9 cellular contexts compared by ENCODE assay signal in genomic region chr4:121736735-121737351, GRCh38. TPM values are rescaled to one million over a fixed set of nuclear protein-coding genes. Genes with fewer than 3 reads are reported as not detected.
DNase-seq lines count a peak whose midpoint lies in the region; ATAC-seq and TF ChIP-seq lines count a peak whose summit lies in the region.
"Had no signal": no experiment of that assay in that cellular context is flagged by ENCODE, and none has a peak within 500 bp of the region (broad histone marks: within the 10 kb centered on the region; RNA-seq: fewer than 3 reads in every experiment).

No MANE protein-coding gene starts in this region.

- no peak for ATAC-seq in activated CD4-positive, alpha-beta T cell treated with anti-CD3 and anti-CD28 coated beads for 36 hours
- no peak for ATAC-seq in mucosa of descending colon
- ATAC-seq in HG03439 (IDR thresholded peaks at IDR 0.05; ENCODE audit: unreplicated experiment): no peak

- no peaks in the 10 kb centered on the region for H3K9me3 Mint-ChIP-seq in activated CD4-positive, alpha-beta T cell treated with anti-CD3 and anti-CD28 coated beads for 36 hours (ENCODE audit: low read depth)
- H3K9me3 Mint-ChIP-seq: activated naive CD4-positive, alpha-beta T cell treated with anti-CD3 and anti-CD28 coated beads, Interleukin-2, amount 50 U/mL, for 24 hours had no signal

- no peaks in the 10 kb centered on the region for H3K9me2 ChIP-seq in OCI-LY7 (ENCODE audit: insufficient read depth, low read length)

- H2AFZ ChIP-seq in OCI-LY7 (ENCODE audit: low read length): no peak overlapping the region

- no peak overlapping the region for H3K27ac ChIP-seq in OCI-LY7 (ENCODE audit: low read depth, low read length, poor library complexity, severe bottlenecking)

- H4K20me1 ChIP-seq in OCI-LY7 (ENCODE audit: insufficient read depth, low read length): no peaks in the 10 kb centered on the region

- no peaks in the 10 kb centered on the region for H3K9me3 ChIP-seq in HAP-1
- H3K9me3 ChIP-seq in OCI-LY7 (ENCODE audit: low read length): no peaks in the 10 kb centered on the region
- H3K9me3 ChIP-seq in mucosa of descending colon: no peaks in the 10 kb centered on the region

- DNase-seq in activated CD4-positive, alpha-beta T cell treated with anti-CD3 and anti-CD28 coated beads for 36 hours: peak; percentile 35
- DNase-seq in activated CD4-positive, alpha-beta T cell treated with anti-CD3 and anti-CD28 coated beads, Interleukin-2, amount 50 U/mL, for 4 hours: no peak
- peak; percentile 43 to 67 for DNase-seq in HAP-1 (ENCODE audit: low spot score in 2 of 2)
- peak; percentile 22 for DNase-seq in OCI-LY7 (ENCODE audit: low spot score)
- peak; percentile 82 for DNase-seq in choroid plexus epithelial cell (ENCODE audit: low read depth)
- DNase-seq in mucosa of descending colon: peak in 1 of 3 donors; percentile 73
- no peak for DNase-seq in activated CD8-positive, alpha-beta memory T cell treated with anti-CD3 and anti-CD28 coated beads, Interleukin-2, amount 50 U/mL, for 48 hours

- intact Hi-C loops in activated CD4-positive, alpha-beta T cell treated with anti-CD3 and anti-CD28 coated beads for 36 hours (cut with DNase I, micrococcal nuclease): loop anchor here in 1 of 2 experiments (1.0 kb wide), 1 partner anchor 275 kb away; no protein-coding TSS in a partner anchor
- intact Hi-C loops in OCI-LY7 (cut with micrococcal nuclease; ENCODE audit: unreplicated experiment): no loop called here
- intact Hi-C loops in mucosa of descending colon (cut with DNase I, micrococcal nuclease): no loop called here

- no peak overlapping the region for H3K4me2 ChIP-seq in OCI-LY7 (ENCODE audit: low read length)

- in situ Hi-C loops in HAP-1 (cut with MboI; ENCODE audit: low sequenced_read_pairs): no loop called here

- no peaks in the 10 kb centered on the region for H3K27me3 ChIP-seq in HAP-1 (ENCODE audit: low read depth)

- no peak overlapping the region for H3K27ac Mint-ChIP-seq in activated CD4-positive, alpha-beta T cell treated with anti-CD3 and anti-CD28 coated beads for 36 hours
- H3K27ac Mint-ChIP-seq: activated naive CD4-positive, alpha-beta T cell treated with anti-CD3 and anti-CD28 coated beads, Interleukin-2, amount 50 U/mL, for 24 hours had no signal

- peaks cover 6% of the 10 kb centered on the region for H3K27me3 Mint-ChIP-seq in activated CD4-positive, alpha-beta T cell treated with anti-CD3 and anti-CD28 coated beads for 36 hours

- H3K4me1 Mint-ChIP-seq in activated CD4-positive, alpha-beta T cell treated with anti-CD3 and anti-CD28 coated beads for 36 hours: no peaks in the 10 kb centered on the region
- H3K4me1 Mint-ChIP-seq: activated naive CD4-positive, alpha-beta T cell treated with anti-CD3 and anti-CD28 coated beads, Interleukin-2, amount 50 U/mL, for 24 hours had no signal

- H3K79me2 ChIP-seq in OCI-LY7 (ENCODE audit: insufficient read depth, low read depth, low read length): no peaks in the 10 kb centered on the region

- POLR2A ChIA-PET in activated CD4-positive, alpha-beta T cell treated with anti-CD3 and anti-CD28 coated beads for 36 hours (lab: Charles Lee): no interaction called here
- POLR2A ChIA-PET in OCI-LY7 (lab: Charles Lee): interaction anchor here (0.6 kb wide), 1 partner anchor 288 kb away, joined by 3 read pairs; no protein-coding TSS in a partner anchor

- CTCF ChIA-PET in activated CD4-positive, alpha-beta T cell treated with anti-CD3 and anti-CD28 coated beads for 36 hours (lab: Charles Lee): interaction anchor here (0.5 to 1.7 kb wide), 8 partner anchors 23 to 371 kb away, joined by 3 to 12 read pairs (median 4); partner anchors contain the start of gene ANXA5
- CTCF ChIA-PET in OCI-LY7 (lab: Charles Lee; ENCODE audit: unreplicated experiment): no interaction called here

- BruUV-seq in OCI-LY7 (replicated peaks; lab: Mats Ljungman, UMichigan): no TSS peak

- H3K36me3 ChIP-seq in HAP-1 (replicated peaks): no peaks in the 10 kb centered on the region
- H3K36me3 ChIP-seq in OCI-LY7 (ENCODE audit: insufficient read depth, low read length): no peaks in the 10 kb centered on the region
- H3K36me3 ChIP-seq in mucosa of descending colon (ENCODE audit: low read depth): no peaks in the 10 kb centered on the region

- no peak overlapping the region for H3K4me3 Mint-ChIP-seq in activated CD4-positive, alpha-beta T cell treated with anti-CD3 and anti-CD28 coated beads for 36 hours
- H3K4me3 Mint-ChIP-seq: activated naive CD4-positive, alpha-beta T cell treated with anti-CD3 and anti-CD28 coated beads, Interleukin-2, amount 50 U/mL, for 24 hours had no signal

- no peaks in the 10 kb centered on the region for H3K36me3 Mint-ChIP-seq in activated CD4-positive, alpha-beta T cell treated with anti-CD3 and anti-CD28 coated beads for 36 hours (ENCODE audit: low read depth)
- H3K36me3 Mint-ChIP-seq: activated naive CD4-positive, alpha-beta T cell treated with anti-CD3 and anti-CD28 coated beads, Interleukin-2, amount 50 U/mL, for 24 hours had no signal

- TF ChIP-seq CTCF in OCI-LY7 (conservative IDR thresholded peaks at IDR 0.05; ENCODE audit: low read length) (peak; percentile 62), choroid plexus epithelial cell (conservative IDR thresholded peaks at IDR 0.05; ENCODE audit: low read depth, low read length) (peak; percentile 71), mucosa of descending colon (IDR thresholded peaks at IDR 0.05) (peak; percentile 10)

- H3K4me3 ChIP-seq in HAP-1 (no peak overlapping the region), OCI-LY7 (ENCODE audit: low read depth, low read length, poor library complexity, severe bottlenecking) (no peak overlapping the region), choroid plexus epithelial cell (ENCODE audit: low read depth, low read length) (no peak overlapping the region), mucosa of descending colon (no peak overlapping the region)

- H3K4me1 ChIP-seq in HAP-1: no peaks in the 10 kb centered on the region
- no peaks in the 10 kb centered on the region for H3K4me1 ChIP-seq in OCI-LY7 (ENCODE audit: insufficient read depth, low read length, poor library complexity, severe bottlenecking)
- no peaks in the 10 kb centered on the region for H3K4me1 ChIP-seq in mucosa of descending colon (ENCODE audit: low read depth)

RNA-seq across cellular contexts. Expression of gene SMIM43, which starts 28.1 kb away (rescaled TPM):
- total RNA-seq in activated CD4-positive, alpha-beta T cell treated with anti-CD3 and anti-CD28 coated beads for 36 hours: not detected
- total RNA-seq in OCI-LY7 (2014; rRNA removed; shearing (Covaris generic)): not detected in 2 replicates
- total RNA-seq in OCI-LY7 (2022): not detected in 2 replicates
- 1 to 10 TPM in 1 of 3 donors, not detected in 2; 1.0 TPM for total RNA-seq in mucosa of descending colon

RNA-seq across cellular contexts. Expression of gene ANXA5, which starts 40.1 kb away (rescaled TPM):
- 100 to 1,000 TPM; 105 to 117 TPM for total RNA-seq in activated CD4-positive, alpha-beta T cell treated with anti-CD3 and anti-CD28 coated beads for 36 hours
- 28.9 and 38.3 TPM in 2 replicates for total RNA-seq in OCI-LY7 (2014; rRNA removed; shearing (Covaris generic))
- 39.2 and 40.1 TPM in 2 replicates for total RNA-seq in OCI-LY7 (2022)
- total RNA-seq in mucosa of descending colon: 100 to 1,000 TPM in 1 of 3 donors, 10 to 100 TPM in 2; 47.3 to 157 (median 89.2) TPM

Comparison
In these comparisons a context has a peak if more than half of its experiments do, and no peak if none do; other contexts are left out.
1. DNase-seq: peak in activated CD4-positive, alpha-beta T cell treated with anti-CD3 and anti-CD28 coated beads for 36 hours (single experiment), HAP-1 (2 of 2), OCI-LY7 (single experiment) and choroid plexus epithelial cell (single experiment); none in activated CD4-positive, alpha-beta T cell treated with anti-CD3 and anti-CD28 coated beads, Interleukin-2, amount 50 U/mL, for 4 hours (0 of 2) and activated CD8-positive, alpha-beta memory T cell treated with anti-CD3 and anti-CD28 coated beads, Interleukin-2, amount 50 U/mL, for 48 hours (single experiment).
2. CTCF ChIP-seq: peak in every context shown above with its lines; median percentile 71 in choroid plexus epithelial cell; 62 in OCI-LY7; 10 in mucosa of descending colon.